In the genomic region with DNA sequence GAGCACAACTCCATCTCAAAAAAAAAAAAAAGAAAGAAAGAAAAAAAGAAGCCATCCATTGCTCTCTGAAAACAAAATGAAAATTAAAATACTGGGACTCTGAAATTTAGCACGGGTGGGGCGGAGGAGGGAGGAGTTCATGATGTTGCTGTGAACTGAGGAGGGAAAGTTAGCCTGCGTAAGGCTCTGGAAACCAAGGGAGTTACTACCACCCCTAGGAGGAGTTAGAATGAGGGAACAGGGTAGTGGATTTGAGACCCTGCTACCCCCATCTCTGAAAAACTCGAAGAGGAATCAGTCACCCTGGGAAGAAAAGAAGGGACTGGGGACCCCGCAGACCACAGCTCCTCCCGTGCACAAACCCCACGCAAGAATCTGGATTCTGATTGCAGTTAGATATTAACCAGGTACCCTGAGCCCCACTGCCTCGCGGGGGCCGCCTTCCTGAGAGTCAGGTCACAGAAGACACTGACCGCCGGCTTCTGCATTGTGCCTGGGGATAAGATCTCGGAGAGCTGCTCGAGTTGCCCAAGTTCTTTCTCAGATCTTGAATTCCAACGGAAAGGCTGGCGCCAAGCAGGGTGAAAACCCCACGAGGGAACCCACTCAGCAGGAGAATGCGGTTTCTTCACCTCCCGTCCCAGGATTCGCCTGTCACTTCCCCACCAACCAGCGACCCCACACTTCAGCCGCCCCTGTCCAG, we compare ENCODE assay signal across 8 cellular contexts. TPM values are rescaled to one million over a fixed set of nuclear protein-coding genes. Genes with fewer than 3 reads are reported as not detected.
A peak's percentile ranks its signal among the peaks of the same experiment; 100 is the strongest.
DNase-seq lines count a peak whose midpoint lies in the region; ATAC-seq and TF ChIP-seq lines count a peak whose summit lies in the region.

No MANE protein-coding gene starts in this region.

- in situ Hi-C loops in HAP-1 (cut with MboI; ENCODE audit: low sequenced_read_pairs) = no loop called here

- H3K4me1 ChIP-seq in HAP-1 (no peaks in the 10 kb centered on the region; the same call in 1 of the 2 replicates), neural progenitor cell (no peaks in the 10 kb centered on the region)

- H3K36me3 ChIP-seq in HAP-1 (replicated peaks) = 0 out of 2 replicates have a peak, but pooled peaks cover 3% of the 10 kb centered on the region
- no peaks in the 10 kb centered on the region for H3K36me3 ChIP-seq in neural progenitor cell

- CTCF ChIA-PET in activated CD4-positive, alpha-beta memory T cell treated with anti-CD3 and anti-CD28 coated beads, Interleukin-2, amount 10 ng/mL, durations not matched to agents 7 days and 5 days (lab: Charles Lee) = interaction anchor here (1.0 kb wide), 1 partner anchor 305 kb away, joined by 5 read pairs; no protein-coding TSS in a partner anchor

- peaks cover 15% of the 10 kb centered on the region for H3F3A ChIP-seq in neural progenitor cell (ENCODE audit: low read depth)

- no peak for ATAC-seq in HG03432 (IDR thresholded peaks at IDR 0.05; ENCODE audit: unreplicated experiment)

- peak overlapping the region; percentile 89 for H3K4me2 ChIP-seq in neural progenitor cell

- no peaks in the 10 kb centered on the region for H4K20me1 ChIP-seq in neural progenitor cell (ENCODE audit: low read depth)

- peaks cover 16% of the 10 kb centered on the region for H3K4me1 Mint-ChIP-seq in activated CD4-positive, alpha-beta memory T cell treated with anti-CD3 and anti-CD28 coated beads, Interleukin-2, amount 10 ng/mL, durations not matched to agents 7 days and 5 days
- H3K4me1 Mint-ChIP-seq in neural progenitor cell = peaks cover 14% of the 10 kb centered on the region

- peaks cover 11% of the 10 kb centered on the region for H3K36me3 Mint-ChIP-seq in activated CD4-positive, alpha-beta memory T cell treated with anti-CD3 and anti-CD28 coated beads, Interleukin-2, amount 10 ng/mL, durations not matched to agents 7 days and 5 days (ENCODE audit: low read depth)
- H3K36me3 Mint-ChIP-seq in neural progenitor cell = peaks cover 18% of the 10 kb centered on the region

- H3K9ac ChIP-seq in neural progenitor cell = peak overlapping the region; percentile 73

- H3K27me3 Mint-ChIP-seq in activated CD4-positive, alpha-beta memory T cell treated with anti-CD3 and anti-CD28 coated beads, Interleukin-2, amount 10 ng/mL, durations not matched to agents 7 days and 5 days = peaks cover 3% of the 10 kb centered on the region
- H3K27me3 Mint-ChIP-seq in neural progenitor cell (ENCODE audit: insufficient read depth, low read depth) = peaks cover 4% of the 10 kb centered on the region

- H3K9me3 ChIP-seq in HAP-1 (no peaks in the 10 kb centered on the region; the same call in 1 of the 2 replicates), neural progenitor cell (ENCODE audit: low read depth) (no peaks in the 10 kb centered on the region)

- peak overlapping the region; percentile 75 for H3K4me3 ChIP-seq in HAP-1
- H3K4me3 ChIP-seq in fibroblast of the aortic adventitia (ENCODE audit: low read depth, low read length) = peak overlapping the region; percentile 92
- peak overlapping the region; percentile 75 for H3K4me3 ChIP-seq in neural progenitor cell

- no peak overlapping the region for H3K27ac Mint-ChIP-seq in activated CD4-positive, alpha-beta memory T cell treated with anti-CD3 and anti-CD28 coated beads, Interleukin-2, amount 10 ng/mL, durations not matched to agents 7 days and 5 days
- H3K27ac Mint-ChIP-seq in neural progenitor cell = peak overlapping the region; percentile 29

- H3K27ac ChIP-seq in neural progenitor cell = no peak overlapping the region

- DNase-seq in AG08396 (ENCODE audit: low spot score) = peak; percentile 52
- peak in 1 of 2 experiments; percentile 34 for DNase-seq in HAP-1 (ENCODE audit: low spot score in 2 of 2)
- DNase-seq in activated CD4-positive, alpha-beta memory T cell treated with anti-CD3 and anti-CD28 coated beads, Interleukin-2, amount 10 ng/mL, durations not matched to agents 7 days and 5 days = no peak
- DNase-seq in fibroblast of the aortic adventitia (ENCODE audit: low read depth) = peak; percentile 24
- DNase-seq in neural progenitor cell (ENCODE audit: low spot score) = peak; percentile 33
- no peak for DNase-seq in MV-4-11 (lab: John Stamatoyannopoulos, UW)
- no peak for DNase-seq in SKM-1 (lab: John Stamatoyannopoulos, UW; ENCODE audit: unreplicated experiment)

- peaks cover 5% of the 10 kb centered on the region for H3K79me2 ChIP-seq in neural progenitor cell (ENCODE audit: low read depth)

- POLR2A ChIA-PET in activated CD4-positive, alpha-beta memory T cell treated with anti-CD3 and anti-CD28 coated beads, Interleukin-2, amount 10 ng/mL, durations not matched to agents 7 days and 5 days (lab: Charles Lee) = interaction anchor here (1.1 to 2.5 kb wide), 3 partner anchors 32 to 602 kb away, joined by 3 to 9 read pairs (median 6); partner anchors contain the start of genes ZNF136 and ZNF563

- peak overlapping the region; percentile 79 for H3K4me3 Mint-ChIP-seq in activated CD4-positive, alpha-beta memory T cell treated with anti-CD3 and anti-CD28 coated beads, Interleukin-2, amount 10 ng/mL, durations not matched to agents 7 days and 5 days
- H3K4me3 Mint-ChIP-seq in neural progenitor cell = peak overlapping the region; percentile 98

- TF ChIP-seq CTCF in fibroblast of the aortic adventitia (IDR thresholded peaks at IDR 0.05; ENCODE audit: insufficient read depth, low read length) = no peak
- no peak for TF ChIP-seq CTCF in neural progenitor cell (IDR thresholded peaks at IDR 0.05)

- H3K27me3 ChIP-seq in HAP-1 (ENCODE audit: low read depth) (no peaks in the 10 kb centered on the region), neural progenitor cell (no peaks in the 10 kb centered on the region)

- peak overlapping the region; percentile 93 for H2AFZ ChIP-seq in neural progenitor cell (replicated peaks)

- peaks cover 26% of the 10 kb centered on the region for H3K9me3 Mint-ChIP-seq in activated CD4-positive, alpha-beta memory T cell treated with anti-CD3 and anti-CD28 coated beads, Interleukin-2, amount 10 ng/mL, durations not matched to agents 7 days and 5 days
- peaks cover 54% of the 10 kb centered on the region for H3K9me3 Mint-ChIP-seq in neural progenitor cell

RNA-seq across cellular contexts. Expression of gene ZNF442, which starts 0.9 kb away (rescaled TPM):
- total RNA-seq in activated CD4-positive, alpha-beta memory T cell treated with anti-CD3 and anti-CD28 coated beads, Interleukin-2, amount 10 ng/mL, durations not matched to agents 7 days and 5 days = under 1 TPM; 0.75 to 0.86 TPM
- total RNA-seq in fibroblast of the aortic adventitia (ENCODE audit: low replicate concordance) = 0.90 and 0.98 TPM in 2 replicates
- total RNA-seq in neural progenitor cell (ENCODE audit: low replicate concordance) = 6.0 and 14.9 TPM in 2 replicates

RNA-seq across cellular contexts. Expression of gene ZNF563, which starts 31.1 kb away (rescaled TPM):
- total RNA-seq in activated CD4-positive, alpha-beta memory T cell treated with anti-CD3 and anti-CD28 coated beads, Interleukin-2, amount 10 ng/mL, durations not matched to agents 7 days and 5 days = 1 to 10 TPM; 4.0 to 4.5 TPM
- 1.6 and 4.0 TPM in 2 replicates for total RNA-seq in fibroblast of the aortic adventitia (ENCODE audit: low replicate concordance)
- 2.6 and 3.7 TPM in 2 replicates for total RNA-seq in neural progenitor cell (ENCODE audit: low replicate concordance)

RNA-seq across cellular contexts. Expression of gene ZNF799, which starts 36.5 kb away (rescaled TPM):
- 1 to 10 TPM; 4.7 TPM for total RNA-seq in activated CD4-positive, alpha-beta memory T cell treated with anti-CD3 and anti-CD28 coated beads, Interleukin-2, amount 10 ng/mL, durations not matched to agents 7 days and 5 days
- total RNA-seq in fibroblast of the aortic adventitia (ENCODE audit: low replicate concordance) (2.4 and 3.8 TPM in 2 replicates), neural progenitor cell (ENCODE audit: low replicate concordance) (7.0 and 8.7 TPM in 2 replicates)

Comparison
In these comparisons a context has a peak if more than half of its experiments do, and no peak if none do; other contexts are left out.
1. DNase-seq: peak in AG08396 (single experiment), fibroblast of the aortic adventitia (single experiment) and neural progenitor cell (single experiment); none in activated CD4-positive, alpha-beta memory T cell treated with anti-CD3 and anti-CD28 coated beads, Interleukin-2, amount 10 ng/mL, durations not matched to agents 7 days and 5 days (single experiment), MV-4-11 (single experiment) and SKM-1 (single experiment).
2. Peak in every context shown above with its lines, with median percentiles within 50 percentile points of each other: H3K4me3 ChIP-seq.